Comparison of ENCODE assay signal across 8 cellular contexts in the genomic region with DNA sequence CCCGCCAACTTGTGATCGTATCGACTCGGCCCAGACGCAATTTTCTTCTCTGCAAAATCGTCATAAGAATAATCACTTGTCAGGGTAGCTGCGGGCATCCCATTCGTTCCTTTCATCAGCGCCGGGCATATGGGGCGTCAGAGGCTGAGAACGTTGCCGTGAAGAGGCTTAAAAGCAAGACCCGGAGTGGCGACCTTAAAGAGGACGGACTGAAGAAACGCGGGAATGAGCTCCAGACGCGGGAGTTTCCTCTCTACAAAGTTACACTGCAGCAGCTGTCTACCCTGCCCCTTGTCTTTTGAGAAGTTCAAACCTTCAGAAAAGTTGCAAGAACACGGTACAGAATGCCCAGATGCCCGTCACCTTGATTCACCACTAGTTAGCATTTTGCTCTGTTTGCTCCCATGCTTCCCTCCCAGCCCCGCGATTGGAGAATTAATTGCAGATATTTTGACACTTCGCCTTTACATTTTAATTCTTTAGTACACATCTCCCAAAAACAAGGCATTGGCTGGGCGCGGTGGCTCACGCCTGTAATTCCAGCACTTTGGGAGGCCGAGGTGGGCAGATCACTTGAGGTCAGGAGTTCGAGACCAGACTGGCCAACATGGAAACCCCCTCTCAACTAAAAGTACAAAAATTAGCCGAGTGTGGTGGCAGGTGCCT. TPM values are rescaled to one million over a fixed set of nuclear protein-coding genes. Genes with fewer than 3 reads are reported as not detected.
A peak's percentile ranks its signal among the peaks of the same experiment; 100 is the strongest.
DNase-seq lines count a peak whose midpoint lies in the region; ATAC-seq and TF ChIP-seq lines count a peak whose summit lies in the region.

No MANE protein-coding gene starts in this region.

- no peaks in the 10 kb centered on the region for H4K20me1 ChIP-seq in mammary epithelial cell (ENCODE audit: insufficient read depth, low read length)

- peak overlapping the region; percentile 100 for H2AFZ ChIP-seq in mammary epithelial cell (ENCODE audit: low read depth, low read length)

- in situ Hi-C loops in mammary epithelial cell (cut with MboI; ENCODE audit: low sequenced_read_pairs in 2 of 2) = loop anchor here (5.0 to 10.0 kb wide), 2 partner anchors 64 to 66 kb away; no protein-coding TSS in a partner anchor

- intact Hi-C loops in mammary epithelial cell (cut with micrococcal nuclease) = loop anchor here (2.0 to 10.0 kb wide), 2 partner anchors 374 to 436 kb away; no protein-coding TSS in a partner anchor
- intact Hi-C loops in aorta (cut with DNase I) = loop anchor here (2.0 to 5.0 kb wide), 3 partner anchors 41 to 436 kb away; a partner anchor contains a TSS

- H3K79me2 ChIP-seq in mammary epithelial cell (ENCODE audit: insufficient read depth, low read length) = peaks cover 24% of the 10 kb centered on the region

- H3K27me3 ChIP-seq in NT2/D1 (ENCODE audit: insufficient read depth, insufficient read length) = no peaks in the 10 kb centered on the region
- H3K27me3 ChIP-seq in mammary epithelial cell (ENCODE audit: insufficient read depth, low read length) = no peaks in the 10 kb centered on the region
- no peaks in the 10 kb centered on the region for H3K27me3 ChIP-seq in mononuclear cell (ENCODE audit: insufficient read depth, low read length)
- no peaks in the 10 kb centered on the region for H3K27me3 ChIP-seq in aorta (ENCODE audit: control insufficient read depth in 1 of 2, insufficient read depth in 2 of 2, low read length in 1 of 2)

- peaks cover 7% of the 10 kb centered on the region for H3K36me3 ChIP-seq in NT2/D1 (ENCODE audit: insufficient read depth, insufficient read length, low read length)
- no peaks in the 10 kb centered on the region for H3K36me3 ChIP-seq in mammary epithelial cell (ENCODE audit: insufficient read depth, low read length)
- H3K36me3 ChIP-seq in aorta (ENCODE audit: control insufficient read depth in 1 of 2, insufficient read depth in 2 of 2, low read length in 1 of 2) = no peaks in the 10 kb centered on the region

- BruUV-seq in mammary epithelial cell (replicated peaks; lab: Mats Ljungman, UMichigan) = TSS peak; percentile 76

- H3K9ac ChIP-seq in NT2/D1 (ENCODE audit: insufficient read length, low read depth) (peak overlapping the region; percentile 78), mammary epithelial cell (ENCODE audit: insufficient read depth, low read length) (peak overlapping the region; percentile 88)

- H3K27ac ChIP-seq in mammary epithelial cell (ENCODE audit: insufficient read depth, low read depth, low read length) (peak overlapping the region; percentile 91), aorta (ENCODE audit: low read depth in 1 of 2, low read length in 2 of 2) (no peak overlapping the region)

- peak overlapping the region; percentile 99 for H3K4me2 ChIP-seq in mammary epithelial cell (ENCODE audit: insufficient read depth, low read depth, low read length)

- no peaks in the 10 kb centered on the region for H3K9me3 ChIP-seq in NT2/D1 (ENCODE audit: insufficient read depth, low read length)
- no peaks in the 10 kb centered on the region for H3K9me3 ChIP-seq in mammary epithelial cell (replicated peaks; ENCODE audit: insufficient read depth, low read length)
- no peaks in the 10 kb centered on the region for H3K9me3 ChIP-seq in mononuclear cell (ENCODE audit: low read depth, low read length)
- H3K9me3 ChIP-seq in aorta (ENCODE audit: control insufficient read depth, low read length) = no peaks in the 10 kb centered on the region

- no peak for TF ChIP-seq CTCF in mammary epithelial cell (conservative IDR thresholded peaks at IDR 0.05 in 1 of 2, IDR thresholded peaks at IDR 0.05 in 1 of 2; ENCODE audit: extremely low read depth in 1 of 2, insufficient read depth in 1 of 2, low read depth in 1 of 2, low read length in 2 of 2)

- CTCF ChIA-PET in mammary epithelial cell (lab: Charles Lee; ENCODE audit: low non-redundant PET) = interaction anchor here (0.7 kb wide), 1 partner anchor 44 kb away, joined by 3 read pairs; no protein-coding TSS in a partner anchor

- WGBS in mammary epithelial cell (ENCODE audit: low coverage, missing lambda C conversion rate) = 30% methylated on average over 30 of the region's 31 CpGs
- 23% methylated on average over 31 of the region's 31 CpGs for WGBS in aorta, 2 donors

- dilution Hi-C loops in mammary epithelial cell (cut with HindIII; ENCODE audit: low sequenced_read_pairs) = no loop called here

- H3K4me3 ChIP-seq in NT2/D1 (ENCODE audit: insufficient read length, low read depth) (peak overlapping the region; percentile 61), mammary epithelial cell (replicated peaks in 1 of 3; ENCODE audit: insufficient read depth in 1 of 3, low read depth in 2 of 3, low read length in 3 of 3) (peak overlapping the region; percentile 71 to 96 (median 87)), mononuclear cell (ENCODE audit: low read length) (peak overlapping the region; percentile 60), aorta (ENCODE audit: low read length in 2 of 2) (peak overlapping the region; percentile 38 to 46)

- DNase-seq in NCI-H82 (lab: John Stamatoyannopoulos, UW) (peak; percentile 67), NCI-H82 treated with DMSO at 0.1 percent for 48 hours (lab: John Stamatoyannopoulos, UW; ENCODE audit: unreplicated experiment) (no peak), NT2/D1 (ENCODE audit: low read depth, low spot score) (no peak), mammary epithelial cell (peak; percentile 27), aorta (no peak), NCI-H1436 (lab: John Stamatoyannopoulos, UW) (no peak)

- H3K4me1 ChIP-seq in NT2/D1 (ENCODE audit: insufficient read depth, insufficient read length) (peaks cover 8% of the 10 kb centered on the region), mammary epithelial cell (ENCODE audit: insufficient read depth, low read length) (peaks cover 9% of the 10 kb centered on the region), mononuclear cell (ENCODE audit: insufficient read depth, low read length) (peaks cover 29% of the 10 kb centered on the region), aorta (ENCODE audit: control insufficient read depth in 1 of 2, insufficient read depth in 2 of 2, low read length in 2 of 2) (no peaks in the 10 kb centered on the region)

- ATAC-seq in aorta (ENCODE audit: low FRiP score) (no peak), GM18498 (IDR thresholded peaks at IDR 0.05; ENCODE audit: unreplicated experiment) (no peak)

RNA-seq across cellular contexts. Expression of a gene that starts 1.0 kb away (rescaled TPM):
- total RNA-seq in mammary epithelial cell (10 to 100 TPM in 1 of 2 donors, 1 to 10 TPM in 1; 9.7 to 24.1 TPM), mononuclear cell (1.8 TPM), aorta (10 to 100 TPM in 1 of 2 donors, 1 to 10 TPM in 1; 4.3 to 11.4 TPM)
- polyA plus RNA-seq in mammary epithelial cell (14.9 TPM), aorta (10 to 100 TPM; 17.4 to 21.4 TPM)
- polyA minus RNA-seq in mammary epithelial cell = not detected

RNA-seq across cellular contexts. Expression of a gene that starts 18.6 kb away (rescaled TPM):
- total RNA-seq in mammary epithelial cell (under 1 TPM; 0.31 to 0.33 TPM), mononuclear cell (0.10 TPM), aorta (under 1 TPM in 1 of 2 donors, not detected in 1; 0.33 TPM)
- polyA plus RNA-seq in mammary epithelial cell (0.08 TPM), aorta (not detected)
- polyA minus RNA-seq in mammary epithelial cell = not detected

RNA-seq across cellular contexts. Expression of a gene that starts 32.3 kb away (rescaled TPM):
- total RNA-seq in mammary epithelial cell = 100 to 1,000 TPM in 1 of 2 donors, 10 to 100 TPM in 1; 99.0 to 144 TPM
- polyA plus RNA-seq in mammary epithelial cell = 63.1 TPM
- 184 TPM for polyA minus RNA-seq in mammary epithelial cell
- 67.1 TPM for total RNA-seq in mononuclear cell
- 10 to 100 TPM; 46.7 TPM for total RNA-seq in aorta
- polyA plus RNA-seq in aorta = 10 to 100 TPM; 28.7 to 80.8 TPM

RNA-seq across cellular contexts. Expression of a gene that starts 41.1 kb away (rescaled TPM):
- 10 to 100 TPM; 49.8 to 71.8 TPM for total RNA-seq in mammary epithelial cell
- 60.8 TPM for polyA plus RNA-seq in mammary epithelial cell
- 42.6 TPM for polyA minus RNA-seq in mammary epithelial cell
- 8.2 TPM for total RNA-seq in mononuclear cell
- 10 to 100 TPM; 21.4 to 29.2 TPM for total RNA-seq in aorta
- polyA plus RNA-seq in aorta = 10 to 100 TPM in 1 of 2 donors, 1 to 10 TPM in 1; 7.8 to 14.5 TPM

RNA-seq across cellular contexts. Expression of a gene that starts 43.6 kb away (rescaled TPM):
- total RNA-seq in mammary epithelial cell (10 to 100 TPM; 21.0 to 28.0 TPM), mononuclear cell (7.1 TPM), aorta (10 to 100 TPM; 14.0 to 16.9 TPM)
- polyA plus RNA-seq in mammary epithelial cell (17.0 TPM), aorta (10 to 100 TPM in 1 of 2 donors, 1 to 10 TPM in 1; 4.5 to 14.8 TPM)
- polyA minus RNA-seq in mammary epithelial cell = 5.2 TPM

Comparison
In these comparisons a context has a peak if more than half of its experiments do, and no peak if none do; other contexts are left out.
1. DNase-seq: peak in NCI-H82 (single experiment) and mammary epithelial cell (single experiment); none in NCI-H82 treated with DMSO at 0.1 percent for 48 hours (single experiment), NT2/D1 (single experiment), aorta (0 of 2) and NCI-H1436 (single experiment).
2. Peak in every context shown above with its lines, with median percentiles within 50 percentile points of each other: H3K4me3 ChIP-seq.